20 cellular contexts compared by ENCODE assay signal in the genomic region with DNA sequence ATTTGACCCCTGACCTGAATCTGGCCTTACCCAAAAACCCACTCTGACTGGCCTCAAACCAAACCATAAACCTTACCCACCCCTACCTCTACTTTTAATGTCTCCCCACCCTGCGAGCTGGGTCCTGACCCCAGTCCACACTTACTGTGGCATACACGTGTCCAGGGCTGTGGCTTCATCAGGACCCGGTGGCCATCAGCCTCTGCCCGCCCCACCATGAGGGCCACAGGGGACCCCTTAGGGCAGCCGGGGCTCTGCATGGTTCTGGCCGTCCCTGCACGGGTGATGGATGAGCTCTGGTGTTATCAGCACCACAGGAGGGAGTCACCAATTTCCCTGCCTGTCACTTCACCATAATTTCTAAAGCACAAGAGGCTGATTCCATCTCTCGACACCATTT.
"Had no signal": no experiment of that assay in that cellular context is flagged by ENCODE, and none has a peak within 500 bp of the region (broad histone marks: within the 10 kb centered on the region; RNA-seq: fewer than 3 reads in every experiment).

No MANE protein-coding gene starts in this region.

- H3K4me1 ChIP-seq: foreskin keratinocyte, left lung, lower lobe of right lung had no signal

- H3K36me3 Mint-ChIP-seq: immature natural killer cell, mesothelial cell of epicardium had no signal

- ATAC-seq: foreskin keratinocyte, gastroesophageal sphincter, heart left ventricle, left cardiac atrium, left lung, left ventricle myocardium superior, lower lobe of right lung, mucosa of descending colon had no signal

- H3K9me3 ChIP-seq: esophagus muscularis mucosa, gastroesophageal sphincter, heart left ventricle, left lung, lower lobe of right lung, mucosa of descending colon had no signal

- H3K9me3 Mint-ChIP-seq: immature natural killer cell, mesothelial cell of epicardium had no signal

- H3K4me3 Mint-ChIP-seq: immature natural killer cell, mesothelial cell of epicardium had no signal

- H3K4me3 ChIP-seq: coronary artery, dorsolateral prefrontal cortex, esophagus muscularis mucosa, gastroesophageal sphincter, heart left ventricle, hepatocyte, left lung, lower lobe of right lung, mucosa of descending colon had no signal

- H3K36me3 ChIP-seq: esophagus muscularis mucosa, gastroesophageal sphincter, heart left ventricle, left lung, lower lobe of right lung had no signal

- H3K27ac ChIP-seq: coronary artery, dorsolateral prefrontal cortex, esophagus muscularis mucosa, foreskin keratinocyte, gastroesophageal sphincter, heart left ventricle, hepatocyte, left lung, lower lobe of right lung had no signal

- DNase-seq: dermis blood vessel endothelial cell; dorsolateral prefrontal cortex; effector CD4-positive, alpha-beta T cell; effector memory CD4-positive, alpha-beta T cell; foreskin keratinocyte; hypothalamus; immature natural killer cell; islet precursor cell; left cardiac atrium; left lung; left ventricle myocardium superior; lower lobe of right lung; mesenchymal stem cell; mucosa of descending colon had no signal

- H3K27ac Mint-ChIP-seq: immature natural killer cell, mesothelial cell of epicardium had no signal

- H3K27me3 ChIP-seq: dorsolateral prefrontal cortex, esophagus muscularis mucosa, hepatocyte had no signal
